2 cellular contexts compared by ENCODE assay signal in genomic region chr11:110762596-110762995, GRCh38.
TF ChIP-seq lines count a peak whose summit lies in the region.

No MANE protein-coding gene starts in this region.

TF ChIP-seq in IMR-90, 13 proteins besides CTCF, POLR2A, EP300 and RAD21:
- TF ChIP-seq FOS (IDR thresholded peaks at IDR 0.05; ENCODE audit: low read depth, low read length) (no peak), MAFK (IDR thresholded peaks at IDR 0.05; ENCODE audit: low read depth, low read length) (no peak), NFE2L2 (IDR thresholded peaks at IDR 0.05; ENCODE audit: low read depth, low read length) (no peak), BHLHE40 (IDR thresholded peaks at IDR 0.05; ENCODE audit: low read depth, low read length) (no peak), MAZ (IDR thresholded peaks at IDR 0.05; ENCODE audit: borderline replicate concordance, low read depth, low read length) (no peak), MXI1 (IDR thresholded peaks at IDR 0.05; ENCODE audit: borderline replicate concordance, low read depth, low read length) (no peak), CHD1 (IDR thresholded peaks at IDR 0.05; ENCODE audit: low read depth, low read length) (no peak), SMC3 (IDR thresholded peaks at IDR 0.05; ENCODE audit: low read depth, low read length) (no peak), RFX5 (IDR thresholded peaks at IDR 0.05; ENCODE audit: low read depth, low read length) (no peak), ELK1 (IDR thresholded peaks at IDR 0.05; ENCODE audit: borderline replicate concordance, low read depth, low read length) (no peak)

TF ChIP-seq in H1, 55 proteins besides CTCF, POLR2A, EP300 and RAD21:
- no peak for TF ChIP-seq CBX5 (IDR thresholded peaks at IDR 0.05; ENCODE audit: low read depth, low read length)
- TF ChIP-seq HDAC6 (IDR thresholded peaks at IDR 0.05; ENCODE audit: low read depth, low read length): no peak
- TF ChIP-seq CEBPB (IDR thresholded peaks at IDR 0.05; ENCODE audit: low read depth, low read length): no peak
- peak; percentile 8; the same call in 1 of the 2 replicates for TF ChIP-seq MAX (IDR thresholded peaks at IDR 0.05)
